In genomic region chr6:147479857-147480256, GRCh38 we compare ENCODE assay signal across 1 cellular context.
TF ChIP-seq lines count a peak whose summit lies in the region.

No MANE protein-coding gene starts in this region.

TF ChIP-seq in K562, 482 proteins besides CTCF, POLR2A, EP300 and RAD21 (continued from another document and continues in another):
- TF ChIP-seq ID3 (CRISPR knock-in tag; IDR thresholded peaks at IDR 0.05) (no peak), ID3 (tag; IDR thresholded peaks at IDR 0.05) (no peak), HBP1 (CRISPR knock-in tag; IDR thresholded peaks at IDR 0.05) (no peak), NCOR1 (IDR thresholded peaks at IDR 0.05) (no peak), GATA2 (CRISPR knock-in tag; IDR thresholded peaks at IDR 0.05) (no peak), BMI1 (IDR thresholded peaks at IDR 0.05; ENCODE audit: low read length) (no peak), MECOM (CRISPR knock-in tag; IDR thresholded peaks at IDR 0.05) (no peak), MCM5 (IDR thresholded peaks at IDR 0.05; ENCODE audit: low read depth) (no peak), PHF8 (IDR thresholded peaks at IDR 0.05; ENCODE audit: borderline replicate concordance, low read length) (no peak), MAFG (tag; conservative IDR thresholded peaks at IDR 0.05) (peak; percentile 99), USF1 (CRISPR knock-in tag; IDR thresholded peaks at IDR 0.05) (no peak), POLR2G (IDR thresholded peaks at IDR 0.05; ENCODE audit: low read depth, low read length) (no peak), MBD2 (IDR thresholded peaks at IDR 0.05; ENCODE audit: borderline replicate concordance, low read depth) (no peak), ETS2 (tag; IDR thresholded peaks at IDR 0.05; ENCODE audit: borderline replicate concordance, poor library complexity, severe bottlenecking) (no peak), RCOR1 (IDR thresholded peaks at IDR 0.05; ENCODE audit: borderline replicate concordance in 1 of 2, low read depth in 2 of 2, low read length in 2 of 2) (peak in 1 of 2 experiments; percentile 95; a peak in 2 of 4 replicates), ATF3 (IDR thresholded peaks at IDR 0.05) (0 out of 2 replicates have a peak, but pooled peaks have one; percentile 13), ATF3 (CRISPR knock-in tag; conservative IDR thresholded peaks at IDR 0.05) (no peak), L3MBTL2 (IDR thresholded peaks at IDR 0.05) (no peak), KDM4B (IDR thresholded peaks at IDR 0.05; ENCODE audit: borderline replicate concordance in 2 of 2, low read depth in 1 of 2) (no peak), ZNF589 (CRISPR knock-in tag; IDR thresholded peaks at IDR 0.05; ENCODE audit: low read depth) (no peak), HMGXB4 (CRISPR knock-in tag; IDR thresholded peaks at IDR 0.05) (no peak), TEAD4 (IDR thresholded peaks at IDR 0.05; ENCODE audit: low read length) (peak; percentile 65), TEAD4 (CRISPR knock-in tag; IDR thresholded peaks at IDR 0.05; ENCODE audit: borderline replicate concordance) (no peak), ZBTB17 (CRISPR knock-in tag; IDR thresholded peaks at IDR 0.05) (no peak), BCOR (IDR thresholded peaks at IDR 0.05) (no peak), ZNF316 (IDR thresholded peaks at IDR 0.05) (peak; percentile 100), ZNF263 (CRISPR knock-in tag; IDR thresholded peaks at IDR 0.05; ENCODE audit: borderline replicate concordance) (no peak), STAG1 (CRISPR knock-in tag; IDR thresholded peaks at IDR 0.05; ENCODE audit: borderline replicate concordance) (no peak), FOXM1 (IDR thresholded peaks at IDR 0.05; ENCODE audit: low read depth) (no peak), FOXM1 (CRISPR knock-in tag; IDR thresholded peaks at IDR 0.05; ENCODE audit: low read depth) (no peak), MEF2A (IDR thresholded peaks at IDR 0.05; ENCODE audit: control insufficient read depth, low read depth, low read length) (no peak), SFPQ (IDR thresholded peaks at IDR 0.05; ENCODE audit: low read depth, low read length) (no peak), KLF16 (IDR thresholded peaks at IDR 0.05) (no peak), CSDE1 (IDR thresholded peaks at IDR 0.05) (no peak), FUS (optimal IDR thresholded peaks at IDR 0.05; ENCODE audit: low read depth, low read length) (no peak), HDAC3 (IDR thresholded peaks at IDR 0.05; ENCODE audit: borderline replicate concordance, partially characterized antibody) (no peak), ATF1 (CRISPR knock-in tag; IDR thresholded peaks at IDR 0.05) (no peak), ATF1 (tag; IDR thresholded peaks at IDR 0.05) (no peak), TCF7 (IDR thresholded peaks at IDR 0.05; ENCODE audit: borderline replicate concordance) (no peak), ZNF561 (CRISPR knock-in tag; conservative IDR thresholded peaks at IDR 0.05) (no peak), SRSF9 (IDR thresholded peaks at IDR 0.05; ENCODE audit: borderline replicate concordance, low read depth, low read length) (no peak), UBTF (IDR thresholded peaks at IDR 0.05; ENCODE audit: borderline replicate concordance in 1 of 2, low read depth in 2 of 2, low read length in 2 of 2) (no peak), LEF1 (IDR thresholded peaks at IDR 0.05) (no peak; the same call in 1 of the 2 replicates), MIER1 (IDR thresholded peaks at IDR 0.05; ENCODE audit: low read depth) (no peak), CBFA2T3 (IDR thresholded peaks at IDR 0.05) (peak; percentile 21; the same call in 1 of the 2 replicates), E2F8 (IDR thresholded peaks at IDR 0.05; ENCODE audit: low read depth, partially characterized antibody) (no peak), DPF2 (IDR thresholded peaks at IDR 0.05) (peak; percentile 45; the same call in 1 of the 2 replicates), IRF2 (CRISPR knock-in tag; IDR thresholded peaks at IDR 0.05) (no peak), RBM17 (IDR thresholded peaks at IDR 0.05; ENCODE audit: borderline replicate concordance, low read depth, low read length) (no peak), EGR1 (conservative IDR thresholded peaks at IDR 0.05) (no peak), KAT2B (IDR thresholded peaks at IDR 0.05; ENCODE audit: low read depth, low read length) (no peak), ZNF79 (CRISPR knock-in tag; IDR thresholded peaks at IDR 0.05; ENCODE audit: low read depth) (no peak), FIP1L1 (IDR thresholded peaks at IDR 0.05; ENCODE audit: low read depth, low read length, poor library complexity, severe bottlenecking) (no peak), AFF1 (IDR thresholded peaks at IDR 0.05; ENCODE audit: low read depth in 1 of 2, partially characterized antibody in 2 of 2) (no peak)
